Comparison of ENCODE assay signal across 20 cellular contexts in the genomic region with DNA sequence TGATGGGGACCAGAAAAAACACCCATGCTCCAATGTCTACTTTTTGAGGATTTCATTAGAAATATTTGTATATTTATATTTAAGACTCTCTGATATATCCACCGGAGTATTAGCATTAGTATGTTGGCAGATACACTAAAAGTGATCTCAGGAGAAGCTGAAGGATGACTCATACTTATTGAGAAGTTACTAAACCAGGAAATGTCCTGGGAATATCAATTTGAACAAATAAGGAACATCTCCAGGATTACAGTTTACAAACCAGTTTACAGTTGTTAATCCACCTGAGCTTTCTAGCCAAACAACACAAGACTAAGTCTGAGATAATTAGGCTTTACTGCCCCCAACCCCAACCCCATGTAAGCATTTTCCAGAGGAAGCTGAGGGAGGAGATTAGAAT. TPM values are rescaled to one million over a fixed set of nuclear protein-coding genes. Genes with fewer than 3 reads are reported as not detected.
DNase-seq lines count a peak whose midpoint lies in the region; ATAC-seq and TF ChIP-seq lines count a peak whose summit lies in the region.
"Had no signal": no experiment of that assay in that cellular context is flagged by ENCODE, and none has a peak within 500 bp of the region (broad histone marks: within the 10 kb centered on the region; RNA-seq: fewer than 3 reads in every experiment).

No MANE protein-coding gene starts in this region.

- H2BK15ac ChIP-seq in H9 (ENCODE audit: low read depth, low read length): no peak overlapping the region

- H4K5ac ChIP-seq in H9 (ENCODE audit: insufficient read length, low read depth, low read length): no peak overlapping the region

- H3K27ac Mint-ChIP-seq in MCF 10A (ENCODE audit: low read depth, unreplicated experiment) (peak overlapping the region; percentile 54), H9 (no peak overlapping the region)
- H3K27ac Mint-ChIP-seq: CD4-positive, alpha-beta T cell; natural killer cell; progenitor cell of endocrine pancreas; stimulated activated naive B cell treated with anti-CD40 and anti-IgM and Interleukin-4, amounts not matched to agents 10 μg/mL and 1 μg/mL and 100 μg/mL, for 72 hours; type B pancreatic cell had no signal

- H3K27me3 Mint-ChIP-seq in MCF 10A (ENCODE audit: insufficient read depth, unreplicated experiment): no peaks in the 10 kb centered on the region
- H3K27me3 Mint-ChIP-seq in H9 (ENCODE audit: low read depth): no peaks in the 10 kb centered on the region
- H3K27me3 Mint-ChIP-seq: CD4-positive, alpha-beta T cell; stimulated activated naive B cell treated with anti-CD40 and anti-IgM and Interleukin-4, amounts not matched to agents 10 μg/mL and 1 μg/mL and 100 μg/mL, for 72 hours; type B pancreatic cell had no signal

- no peaks in the 10 kb centered on the region for H3K9me3 ChIP-seq in breast epithelium
- no peaks in the 10 kb centered on the region for H3K9me3 ChIP-seq in WERI-Rb-1 (ENCODE audit: severe bottlenecking)
- no peaks in the 10 kb centered on the region for H3K9me3 ChIP-seq in H9 (ENCODE audit: control insufficient read depth, low read depth, low read length)

- H3K79me2 ChIP-seq in H9 (ENCODE audit: insufficient read depth, low read length): no peaks in the 10 kb centered on the region

- H4K8ac ChIP-seq in H9 (replicated peaks; ENCODE audit: insufficient read length, low read depth, low read length): no peak overlapping the region

- no peaks in the 10 kb centered on the region for H3K27me3 ChIP-seq in breast epithelium
- no peaks in the 10 kb centered on the region for H3K27me3 ChIP-seq in WERI-Rb-1 (ENCODE audit: insufficient read depth, low read depth, severe bottlenecking)
- H3K27me3 ChIP-seq in H9 (ENCODE audit: insufficient read depth, low read length): no peaks in the 10 kb centered on the region
- H3K27me3 ChIP-seq: MG63 had no signal

- no peak overlapping the region for H2AFZ ChIP-seq in H9 (ENCODE audit: low read length)

- no peaks in the 10 kb centered on the region for H4K20me1 ChIP-seq in H9 (ENCODE audit: control insufficient read depth, insufficient read depth, insufficient read length)

- H3K79me1 ChIP-seq in H9 (ENCODE audit: insufficient read depth, low read depth, low read length, poor library complexity, severe bottlenecking): no peaks in the 10 kb centered on the region

- TF ChIP-seq CTCF in MCF 10A (IDR thresholded peaks at IDR 0.05; ENCODE audit: unreplicated experiment): no peak
- no peak for TF ChIP-seq CTCF in breast epithelium (IDR thresholded peaks at IDR 0.05)
- no peak for TF ChIP-seq CTCF in WERI-Rb-1 (IDR thresholded peaks at IDR 0.05; ENCODE audit: low read depth, low read length)
- no peak for TF ChIP-seq CTCF in fibroblast of villous mesenchyme (IDR thresholded peaks at IDR 0.05; ENCODE audit: insufficient read depth, low read depth, low read length)
- TF ChIP-seq CTCF in H9 (conservative IDR thresholded peaks at IDR 0.05): no peak

- peaks cover 0 to 9% of the 10 kb centered on the region in 2 donors for H3K4me1 ChIP-seq in breast epithelium
- H3K4me1 ChIP-seq in H9 (ENCODE audit: insufficient read depth, low read length): no peaks in the 10 kb centered on the region

- H3K4me2 ChIP-seq in H9 (ENCODE audit: insufficient read depth, insufficient read length, low read length): no peak overlapping the region

- no peak overlapping the region for H2BK12ac ChIP-seq in H9 (ENCODE audit: insufficient read length, low read depth, low read length)

- BruUV-seq in MCF 10A (replicated peaks; lab: Mats Ljungman, UMichigan): no TSS peak

- no peak for ATAC-seq in GM18520 (IDR thresholded peaks at IDR 0.05; ENCODE audit: unreplicated experiment)
- ATAC-seq in GM19351 (IDR thresholded peaks at IDR 0.05; ENCODE audit: unreplicated experiment): no peak
- ATAC-seq: natural killer cell; Right ventricle myocardium inferior; stimulated activated naive B cell treated with anti-CD40 and anti-IgM and Interleukin-4, amounts not matched to agents 10 μg/mL and 1 μg/mL and 100 μg/mL, for 72 hours had no signal

- no peak for TF ChIP-seq POLR2A in breast epithelium (IDR thresholded peaks at IDR 0.05)

- H3K23me2 ChIP-seq in H9 (ENCODE audit: insufficient read length, low read depth, low read length, poor library complexity, severe bottlenecking): no peaks in the 10 kb centered on the region

- H3K56ac ChIP-seq in H9 (ENCODE audit: insufficient read length, low read depth, low read length): no peak overlapping the region

- no peak overlapping the region for H2BK120ac ChIP-seq in H9 (ENCODE audit: low read depth, low read length, poor library complexity, severe bottlenecking)

- H3T11ph ChIP-seq in H9 (ENCODE audit: low read length): no peak overlapping the region

- no peak overlapping the region for H2AK5ac ChIP-seq in H9 (ENCODE audit: insufficient read length, low read length)

- peaks cover 57% of the 10 kb centered on the region for H3K4me1 Mint-ChIP-seq in MCF 10A (ENCODE audit: insufficient read depth, unreplicated experiment)
- peaks cover 11 to 15% of the 10 kb centered on the region in 2 experiments for H3K4me1 Mint-ChIP-seq in H9
- H3K4me1 Mint-ChIP-seq: natural killer cell; stimulated activated naive B cell treated with anti-CD40 and anti-IgM and Interleukin-4, amounts not matched to agents 10 μg/mL and 1 μg/mL and 100 μg/mL, for 72 hours had no signal

- WGBS in H9 (ENCODE audit: extremely low coverage, insufficient read length, low lambda C conversion rate): no CpG with 5 or more reads among the region's 1 CpG

- H3K27ac ChIP-seq in breast epithelium (no peak overlapping the region), WERI-Rb-1 (no peak overlapping the region), H9 (ENCODE audit: insufficient read length, low read depth, low read length) (no peak overlapping the region)

- DNase-seq in MCF 10A (ENCODE audit: unreplicated experiment): no peak
- DNase-seq in breast epithelium (ENCODE audit: low spot score in 2 of 2): no peak
- DNase-seq in WERI-Rb-1: peak; percentile 35
- DNase-seq in fibroblast of villous mesenchyme (ENCODE audit: low read depth): peak; percentile 77
- DNase-seq in pons (ENCODE audit: low spot score): no peak
- no peak for DNase-seq in H9
- DNase-seq: activated CD4-positive, CD25-positive, alpha-beta regulatory T cell treated with anti-CD3 and anti-CD28 coated beads, Interleukin-2, amount 50 U/mL, for 72 hours; amygdala; CD4-positive, alpha-beta T cell; glutamatergic neuron; MG63; natural killer cell; NCI-H1694; NCI-H446; stimulated activated naive B cell treated with anti-CD40 and anti-IgM and Interleukin-4, amounts not matched to agents 10 μg/mL and 1 μg/mL and 100 μg/mL, for 72 hours had no signal

- H3K9me3 Mint-ChIP-seq in MCF 10A (ENCODE audit: unreplicated experiment) (no peaks in the 10 kb centered on the region), H9 (no peaks in the 10 kb centered on the region)
- H3K9me3 Mint-ChIP-seq: CD4-positive, alpha-beta T cell; natural killer cell; stimulated activated naive B cell treated with anti-CD40 and anti-IgM and Interleukin-4, amounts not matched to agents 10 μg/mL and 1 μg/mL and 100 μg/mL, for 72 hours; type B pancreatic cell had no signal

- no peak overlapping the region for H4K91ac ChIP-seq in H9 (ENCODE audit: insufficient read length, low read depth, low read length)

- POLR2A ChIA-PET in MCF 10A (lab: Yijun Ruan, JAX): interaction anchor here (0.6 to 6.5 kb wide), 8 partner anchors 14 to 252 kb away, joined by 3 to 41 read pairs (median 6); no protein-coding TSS in a partner anchor

- CTCF ChIA-PET in MCF 10A (lab: Yijun Ruan, JAX): no interaction called here

- no peak overlapping the region for H3K14ac ChIP-seq in H9 (ENCODE audit: insufficient read depth, low read length)

- no peak overlapping the region for H3K9ac ChIP-seq in H9 (ENCODE audit: extremely low read depth, insufficient read length, low read length)

- H2BK20ac ChIP-seq in H9 (ENCODE audit: low read depth, low read length, poor library complexity, severe bottlenecking): no peak overlapping the region

- no peak overlapping the region for H3K23ac ChIP-seq in H9 (ENCODE audit: insufficient read length, low read depth, low read length)

- no peaks in the 10 kb centered on the region for H3K36me3 Mint-ChIP-seq in MCF 10A (ENCODE audit: insufficient read depth, unreplicated experiment)
- H3K36me3 Mint-ChIP-seq in H9 (ENCODE audit: insufficient read depth in 1 of 3, low read depth in 3 of 3): no peaks in the 10 kb centered on the region
- H3K36me3 Mint-ChIP-seq: natural killer cell; stimulated activated naive B cell treated with anti-CD40 and anti-IgM and Interleukin-4, amounts not matched to agents 10 μg/mL and 1 μg/mL and 100 μg/mL, for 72 hours; type B pancreatic cell had no signal

- H2BK5ac ChIP-seq in H9 (ENCODE audit: insufficient read length, low read length): no peak overlapping the region

- no peak overlapping the region for H3K4ac ChIP-seq in H9 (ENCODE audit: low read depth, low read length)

- no peak overlapping the region for H3K18ac ChIP-seq in H9 (ENCODE audit: insufficient read length, low read depth, low read length)

- H3K36me3 ChIP-seq in breast epithelium: no peaks in the 10 kb centered on the region
- H3K36me3 ChIP-seq in WERI-Rb-1: no peaks in the 10 kb centered on the region
- H3K36me3 ChIP-seq: MG63 had no signal

- H3K4me3 ChIP-seq in breast epithelium (no peak overlapping the region), WERI-Rb-1 (ENCODE audit: low read depth, low read length) (no peak overlapping the region), fibroblast of villous mesenchyme (ENCODE audit: low read depth, low read length) (no peak overlapping the region)
- H3K4me3 ChIP-seq: MG63 had no signal

- H3K4me3 Mint-ChIP-seq in MCF 10A (ENCODE audit: unreplicated experiment) (no peak overlapping the region), H9 (no peak overlapping the region)
- H3K4me3 Mint-ChIP-seq: CD4-positive, alpha-beta T cell; natural killer cell; stimulated activated naive B cell treated with anti-CD40 and anti-IgM and Interleukin-4, amounts not matched to agents 10 μg/mL and 1 μg/mL and 100 μg/mL, for 72 hours; type B pancreatic cell had no signal

- intact Hi-C loops in MCF 10A (cut with micrococcal nuclease): no loop called here
- intact Hi-C loops in breast epithelium (cut with DNase I; ENCODE audit: low total_unique reads): no loop called here

RNA-seq across cellular contexts. Expression of a gene that starts 16.1 kb away (rescaled TPM):
- total RNA-seq in MCF 10A (2022) (not detected in 2 replicates), breast epithelium (10 to 100 TPM in 2 of 3 donors, 1 to 10 TPM in 1; 7.5 to 17.3 (median 11.8) TPM), fibroblast of villous mesenchyme (58.6 and 130 TPM in 2 replicates), H9 (2021) (2.2 and 2.8 TPM in 2 replicates)

Comparison
In these comparisons a context has a peak if more than half of its experiments do, and no peak if none do; other contexts are left out.
1. DNase-seq: peak in WERI-Rb-1 (single experiment) and fibroblast of villous mesenchyme (single experiment); none in MCF 10A (single experiment), breast epithelium (0 of 2), pons (single experiment) and H9 (single experiment).